In genomic region chr7:71221049-71221448, GRCh38 we compare ENCODE assay signal across 14 cellular contexts.
DNase-seq lines count a peak whose midpoint lies in the region; ATAC-seq and TF ChIP-seq lines count a peak whose summit lies in the region.
"Had no signal": no experiment of that assay in that cellular context is flagged by ENCODE, and none has a peak within 500 bp of the region (broad histone marks: within the 10 kb centered on the region; RNA-seq: fewer than 3 reads in every experiment).

No MANE protein-coding gene starts in this region.

- H3K36me3 Mint-ChIP-seq in Caco-2 (ENCODE audit: insufficient read depth, unreplicated experiment): no peaks in the 10 kb centered on the region
- H3K36me3 Mint-ChIP-seq: CD14-positive monocyte had no signal

- TF ChIP-seq EP300 in sigmoid colon (IDR thresholded peaks at IDR 0.05): no peak

- H3K79me2 ChIP-seq in hepatocyte: no peaks in the 10 kb centered on the region

- H4K20me1 ChIP-seq in hepatocyte (ENCODE audit: insufficient read depth, poor library complexity, severe bottlenecking): no peaks in the 10 kb centered on the region

- no peak for TF ChIP-seq CTCF in heart right ventricle (IDR thresholded peaks at IDR 0.05)
- no peak for TF ChIP-seq CTCF in hepatocyte (IDR thresholded peaks at IDR 0.05; ENCODE audit: poor library complexity)
- TF ChIP-seq CTCF in sigmoid colon (IDR thresholded peaks at IDR 0.05): no peak
- TF ChIP-seq CTCF in uterus (IDR thresholded peaks at IDR 0.05): no peak
- TF ChIP-seq CTCF in Caco-2 (IDR thresholded peaks at IDR 0.05; ENCODE audit: insufficient read depth in 1 of 2, low read depth in 1 of 2, low read length in 1 of 2, severe bottlenecking in 1 of 2, unreplicated experiment in 1 of 2): no peak

- H3K27ac ChIP-seq in heart right ventricle (peak overlapping the region in 9 of 10 donors; percentile 4 to 83 (median 70)), hepatocyte (peak overlapping the region; percentile 79), sigmoid colon (peak overlapping the region; percentile 49 to 86 (median 82)), uterus (peak overlapping the region; percentile 61 to 76)
- H3K27ac ChIP-seq: RWPE1 had no signal

- POLR2A ChIA-PET in Caco-2 (lab: Charles Lee): no interaction called here

- CTCF ChIA-PET in Caco-2 (lab: Charles Lee): no interaction called here

- H3K4me3 ChIP-seq in heart right ventricle: no peak overlapping the region
- H3K4me3 ChIP-seq in hepatocyte: no peak overlapping the region
- no peak overlapping the region for H3K4me3 ChIP-seq in sigmoid colon
- no peak overlapping the region for H3K4me3 ChIP-seq in uterus
- no peak overlapping the region for H3K4me3 ChIP-seq in Caco-2 (ENCODE audit: low read depth, low read length)

- H2AFZ ChIP-seq in hepatocyte: no peak overlapping the region

- H3K36me3 ChIP-seq in heart right ventricle (no peaks in the 10 kb centered on the region), hepatocyte (replicated peaks; ENCODE audit: insufficient read depth, low read depth) (no peaks in the 10 kb centered on the region), sigmoid colon (no peaks in the 10 kb centered on the region), uterus (no peaks in the 10 kb centered on the region), Caco-2 (ENCODE audit: control insufficient read depth, insufficient read depth, low read length) (no peaks in the 10 kb centered on the region)

- BruUV-seq in Caco-2 (replicated peaks; lab: Mats Ljungman, UMichigan): no TSS peak

- no peak overlapping the region for H3K4me3 Mint-ChIP-seq in Caco-2 (ENCODE audit: unreplicated experiment)
- H3K4me3 Mint-ChIP-seq: CD14-positive monocyte had no signal

- H3K4me1 ChIP-seq in heart right ventricle (peaks cover 0 to 4% (median 0%) of the 10 kb centered on the region in 9 donors), hepatocyte (ENCODE audit: insufficient read depth) (no peaks in the 10 kb centered on the region), sigmoid colon (peaks cover 0 to 13% (median 3%) of the 10 kb centered on the region in 4 donors), uterus (no peaks in the 10 kb centered on the region), Caco-2 (no peaks in the 10 kb centered on the region)

- H3K27me3 ChIP-seq in heart right ventricle (no peaks in the 10 kb centered on the region), hepatocyte (no peaks in the 10 kb centered on the region), sigmoid colon (no peaks in the 10 kb centered on the region), uterus (no peaks in the 10 kb centered on the region), Caco-2 (replicated peaks; ENCODE audit: control insufficient read depth, insufficient read depth, low read length) (no peaks in the 10 kb centered on the region)

- H3K9me3 ChIP-seq in heart right ventricle: peaks cover 0 to 35% (median 8%) of the 10 kb centered on the region in 11 donors
- H3K9me3 ChIP-seq in hepatocyte (ENCODE audit: low read depth): no peaks in the 10 kb centered on the region
- peaks cover 0 to 11% (median 3%) of the 10 kb centered on the region in 4 donors for H3K9me3 ChIP-seq in sigmoid colon
- H3K9me3 ChIP-seq in uterus: no peaks in the 10 kb centered on the region
- H3K9me3 ChIP-seq in Caco-2: no peaks in the 10 kb centered on the region

- DNase-seq in heart right ventricle: no peak
- DNase-seq in left ventricle myocardium superior: no peak
- no peak for DNase-seq in hepatocyte (ENCODE audit: low spot score)
- no peak for DNase-seq in sigmoid colon
- no peak for DNase-seq in uterus
- DNase-seq in 8988T: no peak
- no peak for DNase-seq in Caco-2
- DNase-seq: Calu3, NCI-H146, NCI-H345, NCI-H69 had no signal

- no peaks in the 10 kb centered on the region for H3K27me3 Mint-ChIP-seq in Caco-2 (ENCODE audit: insufficient read depth, unreplicated experiment)

- intact Hi-C loops in heart right ventricle (cut with DNase I): loop anchor here in 2 of 10 donors (5.0 kb wide), 2 partner anchors 84 to 89 kb away; partner anchors contain the start of gene GALNT17 (in 1 of the 2)
- intact Hi-C loops in left ventricle myocardium superior (cut with micrococcal nuclease): no loop called here
- intact Hi-C loops in sigmoid colon (cut with DNase I): no loop called here
- intact Hi-C loops in uterus (cut with DNase I; ENCODE audit: low total_unique reads): no loop called here
- intact Hi-C loops in Caco-2 (cut with micrococcal nuclease; ENCODE audit: unreplicated experiment): no loop called here

- H3K27ac Mint-ChIP-seq in Caco-2 (ENCODE audit: unreplicated experiment): no peak overlapping the region

- 5 to 100% methylated on average over 1 of the region's 1 CpG for WGBS in heart right ventricle, 2 donors
- WGBS in hepatocyte (ENCODE audit: low lambda C conversion rate, missing lambda C conversion rate): 94% methylated on average over 1 of the region's 1 CpG
- 0 to 96% methylated on average over 1 of the region's 1 CpG for WGBS in sigmoid colon, 2 donors

- H3K4me1 Mint-ChIP-seq in Caco-2 (ENCODE audit: low read depth, unreplicated experiment): no peaks in the 10 kb centered on the region
- H3K4me1 Mint-ChIP-seq: CD14-positive monocyte had no signal

- no peak for ATAC-seq in heart right ventricle
- no peak for ATAC-seq in left ventricle myocardium superior
- no peak for ATAC-seq in HG02938 (IDR thresholded peaks at IDR 0.05; ENCODE audit: unreplicated experiment)

- no peaks in the 10 kb centered on the region for H3K9me2 ChIP-seq in hepatocyte (replicated peaks; ENCODE audit: insufficient read depth)

- H3K4me2 ChIP-seq in hepatocyte: no peak overlapping the region

- peaks cover 20% of the 10 kb centered on the region for H3K9me3 Mint-ChIP-seq in Caco-2 (ENCODE audit: unreplicated experiment)

- TF ChIP-seq POLR2A in sigmoid colon (IDR thresholded peaks at IDR 0.05) (no peak), uterus (IDR thresholded peaks at IDR 0.05) (no peak)
